ENCODE assay signal across 31 cellular contexts in genomic region chr21:39472786-39473185, GRCh38. TPM values are rescaled to one million over a fixed set of nuclear protein-coding genes. Genes with fewer than 3 reads are reported as not detected.
"Had no signal": no experiment of that assay in that cellular context is flagged by ENCODE, and none has a peak within 500 bp of the region (broad histone marks: within the 10 kb centered on the region; RNA-seq: fewer than 3 reads in every experiment).

No MANE protein-coding gene starts in this region.

- H3K9me3 Mint-ChIP-seq: naive thymus-derived CD4-positive, alpha-beta T cell; natural killer cell; neural crest cell; stimulated activated naive CD8-positive, alpha-beta T cell treated with anti-CD3 and anti-CD28 coated beads, Interleukin-15, amount 100 ng/mL, for 72 hours; type B pancreatic cell had no signal

- H3K4me1 Mint-ChIP-seq: natural killer cell; neural crest cell; stimulated activated memory B cell treated with anti-CD40 and anti-IgM and Interleukin-4, amounts not matched to agents 10 μg/mL and 1 μg/mL and 100 μg/mL, for 72 hours; stimulated activated naive CD8-positive, alpha-beta T cell treated with anti-CD3 and anti-CD28 coated beads, Interleukin-15, amount 100 ng/mL, for 72 hours had no signal

- H3K36me3 ChIP-seq: neutrophil, pancreas, prostate gland, spleen, suprapubic skin, transverse colon, upper lobe of right lung, uterus had no signal

- H3K4me1 ChIP-seq: pancreas, prostate gland, spleen, suprapubic skin, testis, tibial artery, transverse colon, upper lobe of right lung, uterus had no signal

- H3K27ac Mint-ChIP-seq: naive thymus-derived CD4-positive, alpha-beta T cell; natural killer cell; stimulated activated memory B cell treated with anti-CD40 and anti-IgM and Interleukin-4, amounts not matched to agents 10 μg/mL and 1 μg/mL and 100 μg/mL, for 72 hours; stimulated activated naive CD8-positive, alpha-beta T cell treated with anti-CD3 and anti-CD28 coated beads, Interleukin-15, amount 100 ng/mL, for 72 hours; type B pancreatic cell had no signal

- H3K9me3 ChIP-seq: neutrophil, pancreas, prostate gland, spleen, suprapubic skin, testis, tibial artery, transverse colon, upper lobe of right lung, uterus had no signal

- ATAC-seq: naive thymus-derived CD4-positive, alpha-beta T cell; natural killer cell; pancreas; right cardiac atrium; sciatic nerve; stimulated activated memory B cell treated with anti-CD40 and anti-IgM and Interleukin-4, amounts not matched to agents 10 μg/mL and 1 μg/mL and 100 μg/mL, for 72 hours; stimulated activated naive CD8-positive, alpha-beta T cell treated with anti-CD3 and anti-CD28 coated beads, Interleukin-15, amount 100 ng/mL, for 72 hours; stimulated activated naive CD8-positive, alpha-beta T cell treated with anti-CD3 and anti-CD28 coated beads, Interleukin-15, Interleukin-2, amounts not matched to agents 100 U/mL and 50 U/mL, for 24 hours; upper lobe of right lung had no signal

- FAIRE-seq: pancreas had no signal

- H3K36me3 Mint-ChIP-seq: natural killer cell, type B pancreatic cell had no signal

- H3K27me3 ChIP-seq: neutrophil, pancreas, spleen, suprapubic skin, testis, tibial artery, transverse colon, upper lobe of right lung, uterus had no signal

- H3K4me3 ChIP-seq: pancreas, prostate gland, skin epidermis, smooth muscle cell, spleen, suprapubic skin, testis, tibial artery, transverse colon, upper lobe of right lung, uterus had no signal

- H3K4me3 Mint-ChIP-seq: naive thymus-derived CD4-positive, alpha-beta T cell; natural killer cell; nephron; neural crest cell; stimulated activated memory B cell treated with anti-CD40 and anti-IgM and Interleukin-4, amounts not matched to agents 10 μg/mL and 1 μg/mL and 100 μg/mL, for 72 hours; stimulated activated naive CD8-positive, alpha-beta T cell treated with anti-CD3 and anti-CD28 coated beads, Interleukin-15, amount 100 ng/mL, for 72 hours; type B pancreatic cell had no signal

- DNase-seq: naive thymus-derived CD4-positive, alpha-beta T cell; natural killer cell; nucleus accumbens; pancreas; retina; right cardiac atrium; spleen; stimulated activated CD4-positive, alpha-beta T cell treated with anti-CD3 and anti-CD28 coated beads, Interleukin-12 subunit alpha, Interleukin-12 subunit beta, amount 100 ng/mL, for 4 hours; stimulated activated CD4-positive, alpha-beta T cell treated with anti-CD3 and anti-CD28 coated beads, Interleukin-1b, Interleukin-23, amount 100 ng/mL, for 48 hours; stimulated activated CD4-positive, alpha-beta T cell treated with anti-CD3 and anti-CD28 coated beads, Interleukin-4, amount 100 ng/mL, for 1 hour; stimulated activated CD4-positive, alpha-beta T cell treated with anti-CD3 and anti-CD28 coated beads, Interleukin-4, amount 100 ng/mL, for 4 hours; stimulated activated CD8-positive, alpha-beta memory T cell treated with anti-CD3 and anti-CD28 coated beads, Interleukin-4, amount 100 ng/mL, for 48 hours; stimulated activated naive CD4-positive, alpha-beta T cell; stimulated activated naive CD8-positive, alpha-beta T cell treated with anti-CD3 and anti-CD28 coated beads, Interleukin-15, amount 100 ng/mL, for 72 hours; stimulated activated naive CD8-positive, alpha-beta T cell treated with anti-CD3 and anti-CD28 coated beads, Interleukin-15, Interleukin-2, amounts not matched to agents 100 U/mL and 50 U/mL, for 24 hours; substantia nigra; testis; tibial artery; transverse colon; upper lobe of right lung; uterus had no signal

- H3K27me3 Mint-ChIP-seq: stimulated activated naive CD8-positive, alpha-beta T cell treated with anti-CD3 and anti-CD28 coated beads, Interleukin-15, amount 100 ng/mL, for 72 hours; type B pancreatic cell had no signal

- H3K4me2 ChIP-seq: smooth muscle cell had no signal

- H3K27ac ChIP-seq: neutrophil, pancreas, prostate gland, skin epidermis, spleen, suprapubic skin, testis, tibial artery, transverse colon, upper lobe of right lung, uterus had no signal

RNA-seq across cellular contexts. Expression of gene LCA5L, which starts 27.2 kb away (rescaled TPM):
- total RNA-seq: naive thymus-derived CD4-positive, alpha-beta T cell had no signal
